In genomic region chr6:166552600-166552999, GRCh38 we compare ENCODE assay signal across 22 cellular contexts. TPM values are rescaled to one million over a fixed set of nuclear protein-coding genes. Genes with fewer than 3 reads are reported as not detected.
A peak's percentile ranks its signal among the peaks of the same experiment; 100 is the strongest.
DNase-seq lines count a peak whose midpoint lies in the region; ATAC-seq and TF ChIP-seq lines count a peak whose summit lies in the region.
"Had no signal": no experiment of that assay in that cellular context is flagged by ENCODE, and none has a peak within 500 bp of the region (broad histone marks: within the 10 kb centered on the region; RNA-seq: fewer than 3 reads in every experiment).

No MANE protein-coding gene starts in this region.

- H3K9me3 Mint-ChIP-seq in chondrocyte (ENCODE audit: low read depth) = no peaks in the 10 kb centered on the region

- 84 to 86% methylated on average over 7 of the region's 7 CpGs for WGBS in GM23248 (ENCODE audit: low coverage in 1 of 2, low lambda C conversion rate in 2 of 2, missing lambda C conversion rate in 2 of 2), 2 experiments

- H3K79me2 ChIP-seq in ACC112 (ENCODE audit: control insufficient read depth, insufficient read depth, low read length, unreplicated experiment) (peaks cover 68% of the 10 kb centered on the region), GM23248 (ENCODE audit: insufficient read depth) (peaks cover 41% of the 10 kb centered on the region), osteoblast (ENCODE audit: insufficient read depth, low read length) (peaks cover 56% of the 10 kb centered on the region), PC-9 (ENCODE audit: low read depth) (peaks cover 7% of the 10 kb centered on the region; the same call in 1 of the 2 replicates)

- ATAC-seq in GM21786 (IDR thresholded peaks at IDR 0.05; ENCODE audit: unreplicated experiment) = no peak
- ATAC-seq: A549 had no signal

- no TSS peak for BruUV-seq in PC-9 (replicated peaks; lab: Mats Ljungman, UMichigan)

- H2AFZ ChIP-seq in ACC112 (ENCODE audit: low read length, unreplicated experiment) (no peak overlapping the region), GM23248 (no peak overlapping the region), osteoblast (ENCODE audit: low read length) (no peak overlapping the region), PC-9 (no peak overlapping the region)

- H3F3A ChIP-seq in GM23248 (ENCODE audit: insufficient read depth) (peaks cover 45% of the 10 kb centered on the region), PC-9 (ENCODE audit: insufficient read depth, low read depth) (peaks cover 20% of the 10 kb centered on the region)

- H3K4me3 ChIP-seq in ACC112 (ENCODE audit: low read depth, low read length) (no peak overlapping the region), GM23248 (no peak overlapping the region), osteoblast (ENCODE audit: insufficient read depth, low read length) (no peak overlapping the region), PC-9 (no peak overlapping the region)
- H3K4me3 ChIP-seq: A549, HAP-1, Peyer's patch had no signal

- CTCF ChIA-PET in PC-9 (lab: Charles Lee) = no interaction called here

- no peaks in the 10 kb centered on the region for H3K27me3 Mint-ChIP-seq in chondrocyte (ENCODE audit: low read depth)
- H3K27me3 Mint-ChIP-seq: CD4-positive, alpha-beta T cell had no signal

- no peaks in the 10 kb centered on the region for H3K9me2 ChIP-seq in GM23248 (ENCODE audit: insufficient read depth)
- H3K9me2 ChIP-seq in PC-9 (ENCODE audit: insufficient read depth) = no peaks in the 10 kb centered on the region

- in situ Hi-C loops in GM23248 (cut with MboI) = no loop called here

- peaks cover 60% of the 10 kb centered on the region for H3K4me1 ChIP-seq in ACC112 (ENCODE audit: control insufficient read depth, insufficient read depth, low read length, unreplicated experiment)
- H3K4me1 ChIP-seq in GM23248 (ENCODE audit: insufficient read depth) = peaks cover 41% of the 10 kb centered on the region
- peaks cover 41% of the 10 kb centered on the region for H3K4me1 ChIP-seq in osteoblast (ENCODE audit: insufficient read depth, low read length)
- H3K4me1 ChIP-seq in PC-9 (replicated peaks; ENCODE audit: insufficient read depth) = peaks cover 25% of the 10 kb centered on the region
- H3K4me1 ChIP-seq: BE2C, HAP-1, Peyer's patch had no signal

- no peaks in the 10 kb centered on the region for H4K20me1 ChIP-seq in GM23248 (ENCODE audit: insufficient read depth)
- H4K20me1 ChIP-seq in osteoblast (ENCODE audit: insufficient read depth, low read length) = no peaks in the 10 kb centered on the region
- H4K20me1 ChIP-seq in PC-9 (ENCODE audit: insufficient read depth) = no peaks in the 10 kb centered on the region

- H3K36me3 Mint-ChIP-seq in chondrocyte (ENCODE audit: low read depth) = peaks cover 3% of the 10 kb centered on the region

- peak overlapping the region; percentile 96 for H3K27ac Mint-ChIP-seq in chondrocyte (ENCODE audit: unreplicated experiment)
- H3K27ac Mint-ChIP-seq: CD4-positive, alpha-beta T cell had no signal

- H3K9ac ChIP-seq in GM23248 = peak overlapping the region; percentile 74

- POLR2A ChIA-PET in PC-9 (lab: Charles Lee; ENCODE audit: unreplicated experiment) = no interaction called here

- peaks cover 58% of the 10 kb centered on the region for H3K4me1 Mint-ChIP-seq in chondrocyte (ENCODE audit: low read depth)

- no peak for DNase-seq in GM23248
- no peak for DNase-seq in chondrocyte (ENCODE audit: low spot score)
- no peak for DNase-seq in osteoblast (ENCODE audit: insufficient read length, low spot score, missing footprints)
- DNase-seq in PC-9 = no peak
- DNase-seq in NCI-H82 treated with DMSO at 0.1 percent for 48 hours (lab: John Stamatoyannopoulos, UW; ENCODE audit: unreplicated experiment) = no peak
- DNase-seq: BE2C; CD4-positive, alpha-beta T cell; COR-L47; DMS79; KG1; NCI-H1105 treated with DMSO at 0.1 percent for 48 hours; NCI-H2029 treated with DMSO at 0.1 percent for 48 hours; NCI-H226; NCI-H510A treated with DMSO at 0.1 percent for 48 hours; NCI-H748 treated with DMSO at 0.1 percent for 48 hours; NK-92 treated with Interleukin-12 subunit alpha and Interleukin-12 subunit beta, amount 100 ng/mL, for 24 hours; Peyer's patch; Right ventricle myocardium superior had no signal

- H3K27ac ChIP-seq in ACC112 (ENCODE audit: low read depth, low read length) = peak overlapping the region; percentile 92
- H3K27ac ChIP-seq in GM23248 = peak overlapping the region; percentile 93
- peak overlapping the region; percentile 81 for H3K27ac ChIP-seq in osteoblast (ENCODE audit: low read depth, low read length)
- no peak overlapping the region for H3K27ac ChIP-seq in PC-9
- H3K27ac ChIP-seq: A549, Peyer's patch had no signal

- H3K4me2 ChIP-seq in GM23248 (ENCODE audit: unreplicated experiment) (peak overlapping the region; percentile 78), osteoblast (ENCODE audit: insufficient read depth, low read length) (no peak overlapping the region), PC-9 (no peak overlapping the region)
- H3K4me2 ChIP-seq: A549 had no signal

- TF ChIP-seq CTCF in chondrocyte (IDR thresholded peaks at IDR 0.05) (no peak), osteoblast (IDR thresholded peaks at IDR 0.05; ENCODE audit: extremely low read depth, low read depth, low read length) (no peak), PC-9 (conservative IDR thresholded peaks at IDR 0.05) (no peak)

- H3K4me3 Mint-ChIP-seq in chondrocyte (ENCODE audit: unreplicated experiment) = no peak overlapping the region
- H3K4me3 Mint-ChIP-seq: CD4-positive, alpha-beta T cell had no signal

- intact Hi-C loops in PC-9 (cut with micrococcal nuclease; ENCODE audit: unreplicated experiment) = no loop called here

- H3K9me3 ChIP-seq in GM23248 (ENCODE audit: low read depth) (no peaks in the 10 kb centered on the region), osteoblast (ENCODE audit: low read depth, low read length) (no peaks in the 10 kb centered on the region), PC-9 (ENCODE audit: insufficient read depth, low read depth) (no peaks in the 10 kb centered on the region)
- H3K9me3 ChIP-seq: A549, BE2C, HAP-1, Peyer's patch had no signal

- H3K36me3 ChIP-seq in ACC112 (ENCODE audit: insufficient read depth, low read length) (peaks cover 18% of the 10 kb centered on the region), GM23248 (ENCODE audit: low read depth) (peaks cover 5% of the 10 kb centered on the region; the same call in 1 of the 2 replicates), osteoblast (ENCODE audit: insufficient read depth, low read length) (peaks cover 3% of the 10 kb centered on the region), PC-9 (ENCODE audit: low read depth) (no peaks in the 10 kb centered on the region; the same call in 1 of the 2 replicates)
- H3K36me3 ChIP-seq: BE2C, HAP-1, Peyer's patch had no signal

- H3K27me3 ChIP-seq in ACC112 (ENCODE audit: insufficient read depth, low read length) (no peaks in the 10 kb centered on the region), GM23248 (replicated peaks; ENCODE audit: insufficient read depth) (no peaks in the 10 kb centered on the region), osteoblast (ENCODE audit: insufficient read depth, low read length) (no peaks in the 10 kb centered on the region), PC-9 (ENCODE audit: insufficient read depth, low read depth) (no peaks in the 10 kb centered on the region)
- H3K27me3 ChIP-seq: BE2C, Peyer's patch had no signal

RNA-seq across cellular contexts. Expression of gene RAMACL, which starts 33.9 kb away (rescaled TPM):
- 0.13 and 2.1 TPM in 2 replicates for total RNA-seq in GM23248 (2014; rRNA removed; shearing (Covaris generic))
- polyA plus RNA-seq in GM23248 (2016; fragmentation: Nextera tagmentation; extraction: Ambion mirVana) = 0.31 and 0.33 TPM in 2 replicates
- 1.7 to 4.8 TPM (median 2.4 TPM) in 3 replicates for total RNA-seq in chondrocyte
- 3.3 and 4.1 TPM in 2 replicates for total RNA-seq in osteoblast
- 0.52 and 0.73 TPM in 2 replicates for total RNA-seq in PC-9 (2021)
